Comparison of ENCODE assay signal across 14 cellular contexts in the genomic region with DNA sequence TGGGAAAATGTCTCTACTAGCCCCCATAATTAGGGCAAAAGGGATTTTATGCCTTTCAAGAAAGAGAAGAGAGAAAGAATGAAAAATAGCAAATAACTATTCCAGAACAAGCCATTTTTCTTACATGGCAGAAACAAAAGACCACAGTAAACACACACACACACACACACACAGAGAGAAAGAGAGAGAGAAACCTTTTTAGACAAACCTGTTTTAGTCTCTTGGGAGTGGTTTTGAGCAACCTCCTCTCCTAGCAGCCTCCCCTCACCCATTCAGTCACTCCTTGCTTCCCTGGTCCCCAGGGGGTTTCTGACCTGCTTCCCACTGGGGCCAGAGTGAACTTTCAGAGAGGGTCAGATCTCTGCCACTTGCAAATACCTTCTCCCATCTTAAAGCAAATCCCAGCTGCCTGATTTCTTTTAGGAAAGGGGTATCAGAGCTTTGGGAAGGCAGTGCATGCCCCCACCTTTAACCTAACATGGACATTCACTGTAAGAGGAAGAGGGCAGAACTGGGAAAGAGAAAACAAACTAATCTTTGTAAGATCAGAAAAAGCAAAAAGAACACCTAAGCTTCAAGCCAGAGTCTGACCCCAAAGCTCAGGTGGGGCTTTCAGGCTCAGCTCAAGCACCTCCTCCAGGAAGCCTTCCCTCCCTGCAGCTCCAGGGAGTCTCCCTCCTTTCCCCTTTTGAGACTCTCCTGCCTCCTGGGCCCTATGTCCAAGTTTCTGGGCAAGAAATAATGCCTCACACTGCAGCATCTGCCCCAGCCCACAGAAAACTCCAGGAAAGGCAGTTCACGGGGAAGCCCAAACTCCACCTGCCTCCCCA. TPM values are rescaled to one million over a fixed set of nuclear protein-coding genes. Genes with fewer than 3 reads are reported as not detected.
DNase-seq lines count a peak whose midpoint lies in the region; ATAC-seq, FAIRE-seq and TF ChIP-seq lines count a peak whose summit lies in the region.
"Had no signal": no experiment of that assay in that cellular context is flagged by ENCODE, and none has a peak within 500 bp of the region (broad histone marks: within the 10 kb centered on the region; RNA-seq: fewer than 3 reads in every experiment).

No MANE protein-coding gene starts in this region.

- no peaks in the 10 kb centered on the region for H3K36me3 Mint-ChIP-seq in brain
- peaks cover 2% of the 10 kb centered on the region for H3K36me3 Mint-ChIP-seq in memory B cell

- H3K9me3 Mint-ChIP-seq in brain: peaks cover 0 to 2% (median 0%) of the 10 kb centered on the region in 5 experiments
- no peaks in the 10 kb centered on the region for H3K9me3 Mint-ChIP-seq in memory B cell

- H3K27me3 Mint-ChIP-seq in brain (peaks cover 9% of the 10 kb centered on the region), memory B cell (peaks cover 16% of the 10 kb centered on the region)

- TF ChIP-seq CTCF in A549 (IDR thresholded peaks at IDR 0.05) (no peak), HFF-Myc (IDR thresholded peaks at IDR 0.05; ENCODE audit: low read depth, low read length, missing control alignments) (no peak), brain (conservative IDR thresholded peaks at IDR 0.05) (no peak), adrenal gland (IDR thresholded peaks at IDR 0.05) (no peak)

- no peaks in the 10 kb centered on the region for H3K27me3 ChIP-seq in adrenal gland
- H3K27me3 ChIP-seq: Peyer's patch had no signal

- in situ Hi-C loops in G401 (cut with HindIII; ENCODE audit: low sequenced_read_pairs): no loop called here

- H3K4me3 Mint-ChIP-seq in brain (peak overlapping the region; percentile 81 to 89 (median 85)), memory B cell (peak overlapping the region; percentile 3)

- H3K4me3 ChIP-seq in A549 (peak overlapping the region; percentile 95), HFF-Myc (replicated peaks; ENCODE audit: low read depth, low read length) (peak overlapping the region; percentile 81), adrenal gland (no peak overlapping the region)

- peak overlapping the region; percentile 96 to 97 for H3K27ac ChIP-seq in A549
- H3K27ac ChIP-seq in adrenal gland: no peak overlapping the region

- 100% methylated on average over 1 of the region's 1 CpG for WGBS in A549 (ENCODE audit: missing lambda C conversion rate)
- 75 to 100% (median 96%) methylated on average over 1 of the region's 1 CpG for WGBS in adrenal gland, 4 donors

- no peak for ATAC-seq in A549
- no peak for ATAC-seq in memory B cell (ENCODE audit: low read depth)
- ATAC-seq: activated CD4-positive, CD25-positive, alpha-beta regulatory T cell treated with anti-CD3 and anti-CD28 coated beads, Interleukin-2, amount 50 U/mL, for 24 hours had no signal

- TF ChIP-seq POLR2A in A549 (IDR thresholded peaks at IDR 0.05; ENCODE audit: low read length) (no peak), adrenal gland (IDR thresholded peaks at IDR 0.05) (no peak)

- no peak for FAIRE-seq in A549 (lab: Jason Lieb, UNC)
- FAIRE-seq: urothelium cell line had no signal

- TF ChIP-seq EP300 in A549 (IDR thresholded peaks at IDR 0.05): no peak

- no peak for DNase-seq in A549 (ENCODE audit: low read depth in 1 of 2, low spot score in 1 of 2)
- no peak for DNase-seq in HFF-Myc (ENCODE audit: extremely low read depth, low read depth)
- DNase-seq in memory B cell (ENCODE audit: low spot score in 2 of 2): no peak
- no peak for DNase-seq in adrenal gland
- no peak for DNase-seq in G401 (ENCODE audit: low spot score)
- no peak for DNase-seq in HPDE6-E6E7 (ENCODE audit: extremely low spot score)
- DNase-seq in HK-2 (ENCODE audit: unreplicated experiment): no peak
- DNase-seq: activated naive CD4-positive, alpha-beta T cell; C1 segment of cervical spinal cord; effector memory CD4-positive, alpha-beta T cell; Peyer's patch had no signal

- H3K9me3 ChIP-seq in A549 (no peaks in the 10 kb centered on the region), adrenal gland (replicated peaks in 1 of 3) (no peaks in the 10 kb centered on the region)
- H3K9me3 ChIP-seq: Peyer's patch had no signal

- peaks cover 61% of the 10 kb centered on the region for H3K4me1 ChIP-seq in A549
- H3K4me1 ChIP-seq in adrenal gland (replicated peaks in 1 of 2): peaks cover 10 to 11% of the 10 kb centered on the region in 2 donors

- POLR2A ChIA-PET in A549 (lab: Yijun Ruan, JAX): interaction anchor here (0.7 to 2.6 kb wide), 2 partner anchors 10 to 43 kb away, joined by 3 to 15 read pairs; no protein-coding TSS in a partner anchor

- intact Hi-C loops in adrenal gland (cut with DNase I): loop anchor here in 1 of 2 donors (5.0 kb wide), 1 partner anchor 85 kb away; no protein-coding TSS in a partner anchor

- H3K4me1 Mint-ChIP-seq in brain: peaks cover 37% of the 10 kb centered on the region
- H3K4me1 Mint-ChIP-seq in memory B cell: peaks cover 6% of the 10 kb centered on the region

- H3K4me2 ChIP-seq in A549: peak overlapping the region; percentile 80

- H3K36me3 ChIP-seq in adrenal gland (replicated peaks in 1 of 2): no peaks in the 10 kb centered on the region
- H3K36me3 ChIP-seq: Peyer's patch had no signal

- H3K27ac Mint-ChIP-seq in brain: peak overlapping the region in 4 of 5 experiments; percentile 49 to 93 (median 80)
- no peak overlapping the region for H3K27ac Mint-ChIP-seq in memory B cell

- CTCF ChIA-PET in A549 (lab: Yijun Ruan, JAX): interaction anchor here (0.7 to 14.6 kb wide), 14 partner anchors 12 to 208 kb away, joined by 3 to 202 read pairs (median 10); no protein-coding TSS in a partner anchor

- no peak for TF ChIP-seq RAD21 in A549 (conservative IDR thresholded peaks at IDR 0.05 in 1 of 2, IDR thresholded peaks at IDR 0.05 in 1 of 2)

TF ChIP-seq in A549, 52 proteins besides CTCF, POLR2A, EP300 and RAD21:
- TF ChIP-seq MAFK (IDR thresholded peaks at IDR 0.05; ENCODE audit: partially characterized antibody) (no peak), ZFP36 (IDR thresholded peaks at IDR 0.05; ENCODE audit: borderline replicate concordance, partially characterized antibody) (peak; percentile 67), REST (IDR thresholded peaks at IDR 0.05) (no peak), HMGXB4 (CRISPR knock-in tag; IDR thresholded peaks at IDR 0.05; ENCODE audit: borderline replicate concordance) (no peak), BCL3 (IDR thresholded peaks at IDR 0.05) (no peak)

RNA-seq across cellular contexts. Expression of gene SDC1, which starts 2.8 kb away (rescaled TPM):
- 97.1 and 116 TPM in 2 replicates for polyA plus RNA-seq in A549 (2011; rRNA removed)
- 123 and 215 TPM in 2 replicates for polyA plus RNA-seq in A549 (2012; cell fraction: cytosol; rRNA removed)
- polyA plus RNA-seq in A549 (2012; cell fraction: nucleus; rRNA removed): 279 and 455 TPM in 2 replicates
- polyA plus RNA-seq in A549 (2017; fragmentation: RNase III; extraction: RNeasy Plus Mini Kit Qiagen cat#74134 plus additional on column Dnase treatment): 157 to 171 TPM (median 166 TPM) in 3 replicates
- 92.8 and 113 TPM in 2 replicates for polyA minus RNA-seq in A549 (2011; rRNA and poly(A)+ RNA removed)
- 17.5 TPM for polyA plus RNA-seq in brain (ENCODE audit: insufficient read depth, low read depth, low replicate concordance)
- 10 to 100 TPM in 5 of 8 donors, 1 to 10 TPM in 3; 3.1 to 74.2 (median 24.4) TPM for total RNA-seq in adrenal gland
- polyA plus RNA-seq in adrenal gland: 10 to 100 TPM in 1 of 3 donors, 1 to 10 TPM in 2; 6.7 to 19.2 (median 6.7) TPM
- 37.4 and 45.5 TPM in 2 replicates for total RNA-seq in G401 (2014; rRNA removed; shearing (Covaris generic))

Comparison
In these comparisons a context has a peak if more than half of its experiments do, and no peak if none do; other contexts are left out.
1. H3K27ac ChIP-seq: peak in A549 (2 of 2); none in adrenal gland (0 of 5).
2. H3K4me3 ChIP-seq: peak in A549 (single experiment) and HFF-Myc (single experiment); none in adrenal gland (0 of 4).